In the genomic region with DNA sequence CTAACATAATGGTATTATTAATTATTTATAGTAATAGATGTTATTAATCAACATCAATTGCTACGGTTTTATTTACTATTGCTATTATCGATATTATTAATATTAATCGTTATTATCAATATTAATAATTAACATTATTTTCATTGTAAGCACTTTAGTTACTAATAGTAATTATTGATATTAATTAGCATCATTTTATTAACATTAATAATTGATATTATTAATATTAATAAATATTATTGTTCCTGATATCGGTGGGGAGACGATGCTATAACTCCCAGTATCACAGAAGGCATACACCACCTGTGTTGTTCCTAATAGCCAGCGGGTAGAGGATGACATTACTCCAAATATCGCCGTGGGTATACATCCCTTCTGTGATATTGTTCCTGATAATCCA, we compare ENCODE assay signal across 30 cellular contexts.
"Had no signal": no experiment of that assay in that cellular context is flagged by ENCODE, and none has a peak within 500 bp of the region (broad histone marks: within the 10 kb centered on the region; RNA-seq: fewer than 3 reads in every experiment).

No MANE protein-coding gene starts in this region.

- H2AFZ ChIP-seq: parathyroid adenoma had no signal

- H3K36me3 Mint-ChIP-seq: natural killer cell treated with Interleukin-12 subunit alpha and Interleukin-12 subunit beta and Interleukin-15 and Interleukin-18, amount 100 ng/mL, for 72 hours; stimulated activated effector memory CD8-positive, alpha-beta T cell treated with anti-CD3 and anti-CD28 coated beads, Interleukin-12 subunit alpha, Interleukin-12 subunit beta, amount 100 ng/mL, for 72 hours; type B pancreatic cell had no signal

- H3K4me1 Mint-ChIP-seq: naive thymus-derived CD8-positive, alpha-beta T cell; nephron progenitor cell; neural crest cell; stimulated activated effector memory CD8-positive, alpha-beta T cell treated with anti-CD3 and anti-CD28 coated beads, Interleukin-12 subunit alpha, Interleukin-12 subunit beta, amount 100 ng/mL, for 72 hours; stimulated activated naive CD8-positive, alpha-beta T cell treated with anti-CD3 and anti-CD28 coated beads, Interleukin-15, amount 100 ng/mL, for 72 hours had no signal

- H3K4me1 ChIP-seq: parathyroid adenoma, psoas muscle, right lobe of liver, sigmoid colon, suprapubic skin, testis, tibial artery, transverse colon, upper lobe of right lung, uterus had no signal

- H3K36me3 ChIP-seq: neutrophil, right lobe of liver, sigmoid colon, suprapubic skin, tibial artery, transverse colon, upper lobe of right lung, uterus had no signal

- FAIRE-seq: small intestine had no signal

- H3K4me3 Mint-ChIP-seq: naive thymus-derived CD8-positive, alpha-beta T cell; natural killer cell treated with Interleukin-12 subunit alpha and Interleukin-12 subunit beta and Interleukin-15 and Interleukin-18, amount 100 ng/mL, for 72 hours; nephron progenitor cell; neural crest cell; stimulated activated effector memory CD8-positive, alpha-beta T cell treated with anti-CD3 and anti-CD28 coated beads, Interleukin-12 subunit alpha, Interleukin-12 subunit beta, amount 100 ng/mL, for 72 hours; stimulated activated naive CD8-positive, alpha-beta T cell treated with anti-CD3 and anti-CD28 coated beads, Interleukin-15, amount 100 ng/mL, for 72 hours; type B pancreatic cell had no signal

- H3K9me3 ChIP-seq: neutrophil, psoas muscle, right lobe of liver, sigmoid colon, suprapubic skin, testis, tibial artery, transverse colon, upper lobe of right lung, uterus had no signal

- H3K27ac Mint-ChIP-seq: naive thymus-derived CD8-positive, alpha-beta T cell; natural killer cell treated with Interleukin-12 subunit alpha and Interleukin-12 subunit beta and Interleukin-15 and Interleukin-18, amount 100 ng/mL, for 72 hours; nephron progenitor cell; progenitor cell of endocrine pancreas; stimulated activated effector memory CD8-positive, alpha-beta T cell treated with anti-CD3 and anti-CD28 coated beads, Interleukin-12 subunit alpha, Interleukin-12 subunit beta, amount 100 ng/mL, for 72 hours; stimulated activated naive CD8-positive, alpha-beta T cell treated with anti-CD3 and anti-CD28 coated beads, Interleukin-15, amount 100 ng/mL, for 72 hours; type B pancreatic cell had no signal

- H3K9ac ChIP-seq: parathyroid adenoma had no signal

- H3K27me3 ChIP-seq: neutrophil, right lobe of liver, sigmoid colon, suprapubic skin, testis, tibial artery, transverse colon, upper lobe of right lung, uterus had no signal

- H3K79me2 ChIP-seq: parathyroid adenoma had no signal

- ATAC-seq: naive thymus-derived CD8-positive, alpha-beta T cell; natural killer cell treated with Interleukin-12 subunit alpha and Interleukin-12 subunit beta and Interleukin-15 and Interleukin-18, amount 100 ng/mL, for 72 hours; psoas muscle; right cardiac atrium; right lobe of liver; stimulated activated effector memory CD8-positive, alpha-beta T cell treated with anti-CD3 and anti-CD28 coated beads, Interleukin-12 subunit alpha, Interleukin-12 subunit beta, amount 100 ng/mL, for 72 hours; stimulated activated naive CD8-positive, alpha-beta T cell treated with anti-CD3 and anti-CD28 coated beads, Interleukin-15, amount 100 ng/mL, for 72 hours; stimulated activated naive CD8-positive, alpha-beta T cell treated with anti-CD3 and anti-CD28 coated beads, Interleukin-15, Interleukin-2, amounts not matched to agents 100 U/mL and 50 U/mL, for 24 hours; upper lobe of right lung had no signal

- DNase-seq: naive thymus-derived CD8-positive, alpha-beta T cell; nephron progenitor cell; nucleus accumbens; posterior cingulate gyrus; right cardiac atrium; right lobe of liver; sigmoid colon; small intestine; stimulated activated CD4-positive, alpha-beta T cell treated with anti-CD3 and anti-CD28 coated beads, Interleukin-15, amount 100 ng/mL, for 24 hours; stimulated activated CD4-positive, alpha-beta T cell treated with anti-CD3 and anti-CD28 coated beads, Interleukin-2, amount 100 ng/mL, for 24 hours; stimulated activated CD4-positive, alpha-beta T cell treated with anti-CD3 and anti-CD28 coated beads, Interleukin-2, amount 100 ng/mL, for 48 hours; stimulated activated CD4-positive, alpha-beta T cell treated with anti-CD3 and anti-CD28 coated beads, Interleukin-4, amount 100 ng/mL, for 24 hours; stimulated activated naive CD4-positive, alpha-beta T cell; stimulated activated naive CD8-positive, alpha-beta T cell treated with anti-CD3 and anti-CD28 coated beads, Interleukin-15, amount 100 ng/mL, for 72 hours; stimulated activated naive CD8-positive, alpha-beta T cell treated with anti-CD3 and anti-CD28 coated beads, Interleukin-15, Interleukin-2, amounts not matched to agents 100 U/mL and 50 U/mL, for 24 hours; substantia nigra; testis; tibial artery; transverse colon; upper lobe of right lung; uterus had no signal

- H3K27me3 Mint-ChIP-seq: progenitor cell of endocrine pancreas; stimulated activated naive CD8-positive, alpha-beta T cell treated with anti-CD3 and anti-CD28 coated beads, Interleukin-15, amount 100 ng/mL, for 72 hours; type B pancreatic cell had no signal

- H3K9me3 Mint-ChIP-seq: stimulated activated effector memory CD8-positive, alpha-beta T cell treated with anti-CD3 and anti-CD28 coated beads, Interleukin-12 subunit alpha, Interleukin-12 subunit beta, amount 100 ng/mL, for 72 hours; stimulated activated naive CD8-positive, alpha-beta T cell treated with anti-CD3 and anti-CD28 coated beads, Interleukin-15, amount 100 ng/mL, for 72 hours; type B pancreatic cell had no signal

- H3K27ac ChIP-seq: neutrophil, parathyroid adenoma, psoas muscle, right lobe of liver, sigmoid colon, suprapubic skin, testis, tibial artery, transverse colon, upper lobe of right lung, uterus had no signal

- H3K4me3 ChIP-seq: psoas muscle, right lobe of liver, sigmoid colon, suprapubic skin, testis, tibial artery, transverse colon, upper lobe of right lung, uterus had no signal
